Comparison of ENCODE assay signal across 8 cellular contexts in the genomic region with DNA sequence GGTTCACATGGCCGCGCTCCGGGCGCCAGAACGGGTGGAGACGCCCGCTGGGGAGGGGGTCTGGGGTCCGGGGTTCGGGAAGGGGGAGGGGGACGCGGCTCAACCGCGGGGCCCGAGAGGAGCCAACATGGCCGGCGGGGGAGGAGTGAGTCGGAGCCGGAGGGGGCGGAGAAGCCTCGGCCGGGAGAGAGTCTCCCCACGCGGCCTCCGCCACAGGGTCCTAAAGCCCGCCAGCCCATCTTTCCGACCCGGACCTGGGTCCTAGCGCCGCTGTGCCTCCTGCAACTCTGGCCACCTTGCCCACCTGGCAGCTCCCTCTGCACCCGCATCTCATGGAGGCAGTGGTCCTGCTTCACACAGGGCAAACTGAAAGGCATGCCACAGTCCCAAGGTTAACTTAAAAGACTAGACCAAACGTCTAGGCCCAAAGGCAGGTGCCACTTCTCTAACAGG. TPM values are rescaled to one million over a fixed set of nuclear protein-coding genes. Genes with fewer than 3 reads are reported as not detected.
DNase-seq lines count a peak whose midpoint lies in the region; ATAC-seq and TF ChIP-seq lines count a peak whose summit lies in the region.

Gene BAZ2A, minus strand, starts transcription at position 147 of the 453 bp plus-strand sequence. CDS start 12,796 bp downstream, outside the sequence.

- intact Hi-C loops in adrenal gland (cut with DNase I): loop anchor here (5.0 to 10.0 kb wide), 3 partner anchors 33 to 115 kb away; partner anchors contain the start of gene PTGES3 (in 1 of the 2)
- intact Hi-C loops in heart right ventricle (cut with DNase I): loop anchor here in 7 of 10 donors (5.0 to 10.0 kb wide), 8 partner anchors 53 to 505 kb away; partner anchors contain the start of genes RBMS2 (in 2 of the 7), ESYT1 (in 1 of the 7), NAB2 (in 1 of the 7) and NACA (in 1 of the 7)

- peaks cover 63% of the 10 kb centered on the region for H3K4me1 Mint-ChIP-seq in T-helper 1 cell treated with Interleukin-12 subunit alpha and Interleukin-12 subunit beta and Interleukin-4 antibody, amounts not matched to agents 30 μg/mL and 1 μg/mL, for 36 hours (ENCODE audit: low read depth)

- no peaks in the 10 kb centered on the region for H3K27me3 Mint-ChIP-seq in T-helper 1 cell treated with Interleukin-12 subunit alpha and Interleukin-12 subunit beta and Interleukin-4 antibody, amounts not matched to agents 30 μg/mL and 1 μg/mL, for 36 hours (ENCODE audit: low read depth)

- peak within 1 kb of the TSS; percentile 87 to 94 (median 91) for H3K27ac ChIP-seq in adrenal gland
- H3K27ac ChIP-seq in heart right ventricle: peak within 1 kb of the TSS; percentile 81 to 100 (median 96)
- peak within 1 kb of the TSS; percentile 93 to 99 (median 96) for H3K27ac ChIP-seq in tibial nerve

- H3K36me3 Mint-ChIP-seq in T-helper 1 cell treated with Interleukin-12 subunit alpha and Interleukin-12 subunit beta and Interleukin-4 antibody, amounts not matched to agents 30 μg/mL and 1 μg/mL, for 36 hours (ENCODE audit: low read depth): peaks cover 26% of the 10 kb centered on the region

- no peak for TF ChIP-seq CTCF in GM13976 (IDR thresholded peaks at IDR 0.05; ENCODE audit: borderline replicate concordance, control extremely low read depth, extremely low read depth, insufficient read depth, missing control alignments)
- TF ChIP-seq CTCF in adrenal gland (IDR thresholded peaks at IDR 0.05): no peak
- no peak for TF ChIP-seq CTCF in heart right ventricle (IDR thresholded peaks at IDR 0.05)
- TF ChIP-seq CTCF in tibial nerve (IDR thresholded peaks at IDR 0.05): peak in 1 of 5 experiments; percentile 30

- peak; percentile 24 to 64 for TF ChIP-seq EP300 in tibial nerve (IDR thresholded peaks at IDR 0.05)

- peak within 1 kb of the TSS; percentile 88 for H3K4me3 Mint-ChIP-seq in T-helper 1 cell treated with Interleukin-12 subunit alpha and Interleukin-12 subunit beta and Interleukin-4 antibody, amounts not matched to agents 30 μg/mL and 1 μg/mL, for 36 hours

- TF ChIP-seq POLR2A in adrenal gland (IDR thresholded peaks at IDR 0.05): no peak
- TF ChIP-seq POLR2A in tibial nerve (IDR thresholded peaks at IDR 0.05): peak in 1 of 2 donors; percentile 46

- in situ Hi-C loops in GM13976 (cut with MboI; ENCODE audit: low sequenced_read_pairs, unreplicated experiment): no loop called here

- H3K9me3 Mint-ChIP-seq in T-helper 1 cell treated with Interleukin-12 subunit alpha and Interleukin-12 subunit beta and Interleukin-4 antibody, amounts not matched to agents 30 μg/mL and 1 μg/mL, for 36 hours: no peaks in the 10 kb centered on the region

- peaks cover 41 to 75% of the 10 kb centered on the region in 2 donors for H3K4me1 ChIP-seq in adrenal gland (replicated peaks in 1 of 2)
- peaks cover 29 to 75% (median 72%) of the 10 kb centered on the region in 9 donors for H3K4me1 ChIP-seq in heart right ventricle
- H3K4me1 ChIP-seq in tibial nerve: peaks cover 0 to 72% (median 51%) of the 10 kb centered on the region in 4 donors

- ATAC-seq in HG02840 (IDR thresholded peaks at IDR 0.05; ENCODE audit: low FRiP score, unreplicated experiment): peak; percentile 52
- peak; percentile 88 to 92 (median 89) for ATAC-seq in heart right ventricle

- peak within 1 kb of the TSS; percentile 88 to 99 (median 98) for H3K4me3 ChIP-seq in adrenal gland
- peak within 1 kb of the TSS; percentile 65 to 100 (median 99) for H3K4me3 ChIP-seq in heart right ventricle
- peak within 1 kb of the TSS; percentile 96 to 100 (median 98) for H3K4me3 ChIP-seq in tibial nerve

- H3K27ac Mint-ChIP-seq in T-helper 1 cell treated with Interleukin-12 subunit alpha and Interleukin-12 subunit beta and Interleukin-4 antibody, amounts not matched to agents 30 μg/mL and 1 μg/mL, for 36 hours: peak within 1 kb of the TSS; percentile 82

- 1 to 7% (median 3%) methylated on average over 3 to 31 of the region's 31 CpGs for WGBS in adrenal gland, 4 donors
- 1% methylated on average over 18 to 30 of the region's 31 CpGs for WGBS in heart right ventricle, 2 donors
- 0 to 3% methylated on average over 3 to 6 of the region's 31 CpGs for WGBS in tibial nerve, 2 donors

- peak; percentile 94 for DNase-seq in GM13976 (ENCODE audit: low spot score)
- DNase-seq in NCI-H146 (lab: John Stamatoyannopoulos, UW): peak; percentile 86
- DNase-seq in adrenal gland: peak; percentile 80 to 93 (median 90)
- DNase-seq in heart right ventricle: peak; percentile 90 to 92
- peak; percentile 86 for DNase-seq in pons (ENCODE audit: low spot score)
- peak; percentile 72 to 81 for DNase-seq in tibial nerve (ENCODE audit: low spot score in 2 of 2)

- H3K36me3 ChIP-seq in adrenal gland (replicated peaks in 1 of 2) (no peaks in the 10 kb centered on the region), heart right ventricle (peaks cover 0 to 22% (median 0%) of the 10 kb centered on the region in 9 donors), tibial nerve (no peaks in the 10 kb centered on the region)

- H3K27me3 ChIP-seq in adrenal gland (no peaks in the 10 kb centered on the region), heart right ventricle (no peaks in the 10 kb centered on the region), tibial nerve (no peaks in the 10 kb centered on the region)

- no peaks in the 10 kb centered on the region for H3K9me3 ChIP-seq in adrenal gland (replicated peaks in 1 of 3)
- H3K9me3 ChIP-seq in heart right ventricle: no peaks in the 10 kb centered on the region
- H3K9me3 ChIP-seq in tibial nerve: no peaks in the 10 kb centered on the region

RNA-seq across cellular contexts. Expression of gene BAZ2A, which starts in this region (rescaled TPM):
- 10 to 100 TPM; 31.4 to 96.0 (median 80.0) TPM for total RNA-seq in adrenal gland
- polyA plus RNA-seq in adrenal gland: 100 to 1,000 TPM in 1 of 3 donors, 10 to 100 TPM in 2; 21.9 to 115 (median 65.2) TPM
- total RNA-seq in heart right ventricle: 10 to 100 TPM; 28.7 to 58.7 (median 42.6) TPM
- 10 to 100 TPM in 1 of 2 donors, 1 to 10 TPM in 1; 8.8 to 52.4 TPM for polyA plus RNA-seq in heart right ventricle
- total RNA-seq in tibial nerve: 100 to 1,000 TPM; 117 to 178 (median 159) TPM

Comparison
In these comparisons a context has a peak if more than half of its experiments do, and no peak if none do; other contexts are left out.
1. Peak in every context shown above with its lines: DNase-seq, ATAC-seq, H3K4me3 ChIP-seq and H3K27ac ChIP-seq.